Comparison of ENCODE assay signal across 27 cellular contexts in genomic region chr16:3465301-3465700, GRCh38. TPM values are rescaled to one million over a fixed set of nuclear protein-coding genes. Genes with fewer than 3 reads are reported as not detected.
DNase-seq lines count a peak whose midpoint lies in the region; ATAC-seq and TF ChIP-seq lines count a peak whose summit lies in the region.
"Had no signal": no experiment of that assay in that cellular context is flagged by ENCODE, and none has a peak within 500 bp of the region (broad histone marks: within the 10 kb centered on the region; RNA-seq: fewer than 3 reads in every experiment).

No MANE protein-coding gene starts in this region.

- no peaks in the 10 kb centered on the region for H3K27me3 Mint-ChIP-seq in activated naive CD8-positive, alpha-beta T cell
- H3K27me3 Mint-ChIP-seq in activated naive CD8-positive, alpha-beta T cell treated with anti-CD3 and anti-CD28 coated beads for 36 hours, result no peaks in the 10 kb centered on the region
- H3K27me3 Mint-ChIP-seq in WTC11 (ENCODE audit: low read depth), result no peaks in the 10 kb centered on the region
- no peaks in the 10 kb centered on the region for H3K27me3 Mint-ChIP-seq in naive thymus-derived CD8-positive, alpha-beta T cell
- H3K27me3 Mint-ChIP-seq: CD4-positive, alpha-beta memory T cell had no signal

- intact Hi-C loops in spleen (cut with DNase I; ENCODE audit: low total_unique reads), result loop anchor here (10.0 kb wide), 1 partner anchor 190 kb away; no protein-coding TSS in a partner anchor

- no peak overlapping the region for H3K4me3 ChIP-seq in spleen
- H3K4me3 ChIP-seq: BLaER1, HAP-1, MG63 had no signal

- WGBS in spleen, 5 donors, result 84 to 94% (median 87%) methylated on average over 12 of the region's 12 CpGs

- TF ChIP-seq CTCF in WTC11 (IDR thresholded peaks at IDR 0.05) (no peak), spleen (IDR thresholded peaks at IDR 0.05 in 8 of 11, conservative IDR thresholded peaks at IDR 0.05 in 3 of 11) (no peak)

- no peak for TF ChIP-seq POLR2A in spleen (IDR thresholded peaks at IDR 0.05)

- no peak overlapping the region for H3K4me3 Mint-ChIP-seq in activated naive CD8-positive, alpha-beta T cell
- H3K4me3 Mint-ChIP-seq in activated naive CD8-positive, alpha-beta T cell treated with anti-CD3 and anti-CD28 coated beads for 36 hours, result no peak overlapping the region
- H3K4me3 Mint-ChIP-seq in WTC11, result no peak overlapping the region
- peak overlapping the region in 5 of 10 donors; percentile 7 to 49 (median 20) for H3K4me3 Mint-ChIP-seq in naive thymus-derived CD8-positive, alpha-beta T cell
- H3K4me3 Mint-ChIP-seq: GM23338, HFFc6 had no signal

- peak overlapping the region; percentile 75 for H3K27ac Mint-ChIP-seq in activated naive CD8-positive, alpha-beta T cell
- no peak overlapping the region for H3K27ac Mint-ChIP-seq in activated naive CD8-positive, alpha-beta T cell treated with anti-CD3 and anti-CD28 coated beads for 36 hours
- peak overlapping the region; percentile 85 for H3K27ac Mint-ChIP-seq in WTC11
- peak overlapping the region in 6 of 10 donors; percentile 55 to 88 (median 76) for H3K27ac Mint-ChIP-seq in naive thymus-derived CD8-positive, alpha-beta T cell
- H3K27ac Mint-ChIP-seq: GM23338, HFFc6 had no signal

- no peaks in the 10 kb centered on the region for H3K27me3 ChIP-seq in spleen (replicated peaks in 1 of 7)
- H3K27me3 ChIP-seq: BLaER1, MG63 had no signal

- no peaks in the 10 kb centered on the region for H3K9me3 Mint-ChIP-seq in activated naive CD8-positive, alpha-beta T cell (ENCODE audit: low read depth)
- H3K9me3 Mint-ChIP-seq in activated naive CD8-positive, alpha-beta T cell treated with anti-CD3 and anti-CD28 coated beads for 36 hours, result no peaks in the 10 kb centered on the region
- no peaks in the 10 kb centered on the region for H3K9me3 Mint-ChIP-seq in WTC11
- H3K9me3 Mint-ChIP-seq in naive thymus-derived CD8-positive, alpha-beta T cell, result no peaks in the 10 kb centered on the region
- H3K9me3 Mint-ChIP-seq: CD4-positive, alpha-beta memory T cell; GM23338; HFFc6 had no signal

- POLR2A ChIA-PET in WTC11 (lab: Charles Lee), result no interaction called here
- POLR2A ChIA-PET in naive thymus-derived CD8-positive, alpha-beta T cell (lab: Charles Lee), result interaction anchor here (1.3 to 1.7 kb wide), 2 partner anchors 21 to 35 kb away, joined by 3 to 4 read pairs; partner anchors contain the start of genes NAA60 and ZNF597

- DNase-seq in activated naive CD8-positive, alpha-beta T cell treated with anti-CD3 and anti-CD28 coated beads for 36 hours, result no peak
- DNase-seq in WTC11 (ENCODE audit: low spot score) (no peak), spleen (peak; percentile 34), NCI-H146 (lab: John Stamatoyannopoulos, UW) (no peak), NCI-H226 (no peak)
- DNase-seq in naive thymus-derived CD8-positive, alpha-beta T cell, result peak in 1 of 10 donors; percentile 24
- DNase-seq: Caco-2; CD4-positive, alpha-beta memory T cell; HFFc6; KG1; MG63; NCI-H1105 treated with DMSO at 0.1 percent for 48 hours; NCI-H1694; NCI-H2029 treated with DMSO at 0.1 percent for 48 hours; NCI-H2227 treated with DMSO at 0.1 percent for 48 hours; NCI-H510A; NCI-H69; SHP77 treated with DMSO at 0.1 percent for 48 hours had no signal

- no peaks in the 10 kb centered on the region for H3K9me3 ChIP-seq in spleen
- H3K9me3 ChIP-seq: Caco-2, HAP-1, MG63 had no signal

- H3K36me3 ChIP-seq in spleen, result peaks cover 0 to 67% (median 12%) of the 10 kb centered on the region in 6 donors

- H3K4me1 Mint-ChIP-seq in activated naive CD8-positive, alpha-beta T cell (ENCODE audit: low read depth), result peaks cover 71% of the 10 kb centered on the region
- peaks cover 57% of the 10 kb centered on the region for H3K4me1 Mint-ChIP-seq in activated naive CD8-positive, alpha-beta T cell treated with anti-CD3 and anti-CD28 coated beads for 36 hours
- H3K4me1 Mint-ChIP-seq in WTC11, result peaks cover 68% of the 10 kb centered on the region
- H3K4me1 Mint-ChIP-seq in naive thymus-derived CD8-positive, alpha-beta T cell, result peaks cover 42 to 86% (median 74%) of the 10 kb centered on the region in 4 donors

- no peaks in the 10 kb centered on the region for H3K36me3 Mint-ChIP-seq in activated naive CD8-positive, alpha-beta T cell
- H3K36me3 Mint-ChIP-seq in activated naive CD8-positive, alpha-beta T cell treated with anti-CD3 and anti-CD28 coated beads for 36 hours, result peaks cover 25% of the 10 kb centered on the region
- H3K36me3 Mint-ChIP-seq in WTC11, result peaks cover 13% of the 10 kb centered on the region; the same call in 1 of the 2 replicates
- peaks cover 0 to 23% (median 0%) of the 10 kb centered on the region in 3 donors for H3K36me3 Mint-ChIP-seq in naive thymus-derived CD8-positive, alpha-beta T cell

- ATAC-seq in WTC11, result no peak
- no peak for ATAC-seq in naive thymus-derived CD8-positive, alpha-beta T cell
- no peak for ATAC-seq in GM19397 (IDR thresholded peaks at IDR 0.05; ENCODE audit: unreplicated experiment)
- ATAC-seq: GM23338, Panc1 had no signal

- H3K27ac ChIP-seq in spleen, result no peak overlapping the region
- H3K27ac ChIP-seq: BLaER1, RWPE1 had no signal

- peaks cover 21 to 100% (median 70%) of the 10 kb centered on the region in 6 donors for H3K4me1 ChIP-seq in spleen
- H3K4me1 ChIP-seq: HAP-1 had no signal

- CTCF ChIA-PET in WTC11 (lab: Charles Lee), result interaction anchor here (1.0 kb wide), 1 partner anchor 26 kb away, joined by 3 read pairs; no protein-coding TSS in a partner anchor

TF ChIP-seq in WTC11, 78 proteins besides CTCF, POLR2A, EP300 and RAD21 (continues in another document):
- TF ChIP-seq TP53 (CRISPR knock-in tag; IDR thresholded peaks at IDR 0.05) (no peak), SOX15 (CRISPR knock-in tag; IDR thresholded peaks at IDR 0.05) (no peak), ZNF219 (CRISPR knock-in tag; IDR thresholded peaks at IDR 0.05; ENCODE audit: borderline replicate concordance) (no peak), NFYB (CRISPR knock-in tag; conservative IDR thresholded peaks at IDR 0.05; ENCODE audit: low read depth) (no peak), ZNF317 (CRISPR knock-in tag; IDR thresholded peaks at IDR 0.05; ENCODE audit: borderline replicate concordance, low read depth) (no peak), ATF2 (CRISPR knock-in tag; IDR thresholded peaks at IDR 0.05; ENCODE audit: borderline replicate concordance, low read depth) (no peak), ATF1 (CRISPR knock-in tag; IDR thresholded peaks at IDR 0.05) (no peak), NR3C1 (CRISPR knock-in tag; conservative IDR thresholded peaks at IDR 0.05; ENCODE audit: low read depth) (no peak), ATF3 (CRISPR knock-in tag; conservative IDR thresholded peaks at IDR 0.05) (no peak), ZSCAN18 (CRISPR knock-in tag; IDR thresholded peaks at IDR 0.05) (no peak)

RNA-seq across cellular contexts. Expression of gene NAA60, which starts 21.8 kb away (rescaled TPM):
- 10 to 100 TPM; 37.5 to 38.2 TPM for total RNA-seq in activated naive CD8-positive, alpha-beta T cell treated with anti-CD3 and anti-CD28 coated beads for 36 hours
- total RNA-seq in WTC11 (2021), result 44.8 to 50.3 TPM (median 46.4 TPM) in 3 replicates
- 10 to 100 TPM; 68.5 to 74.4 TPM for total RNA-seq in naive thymus-derived CD8-positive, alpha-beta T cell
- 10 to 100 TPM; 36.9 to 56.1 (median 44.4) TPM for polyA plus RNA-seq in naive thymus-derived CD8-positive, alpha-beta T cell
- 10 to 100 TPM; 35.0 to 85.9 (median 51.2) TPM for total RNA-seq in spleen
- 10 to 100 TPM; 27.2 to 40.3 (median 33.8) TPM for polyA plus RNA-seq in spleen

RNA-seq across cellular contexts. Expression of gene ZNF597, which starts 22.0 kb away (rescaled TPM):
- total RNA-seq in activated naive CD8-positive, alpha-beta T cell treated with anti-CD3 and anti-CD28 coated beads for 36 hours, result 1 to 10 TPM; 2.7 TPM
- 1.3 to 2.2 TPM (median 1.4 TPM) in 3 replicates for total RNA-seq in WTC11 (2021)
- 1 to 10 TPM; 5.7 to 5.8 TPM for total RNA-seq in naive thymus-derived CD8-positive, alpha-beta T cell
- 1 to 10 TPM; 1.1 to 2.3 (median 1.9) TPM for polyA plus RNA-seq in naive thymus-derived CD8-positive, alpha-beta T cell
- total RNA-seq in spleen, result 1 to 10 TPM; 2.4 to 4.6 (median 3.7) TPM
- polyA plus RNA-seq in spleen, result 1 to 10 TPM in 2 of 3 donors, under 1 TPM in 1; 0.78 to 1.3 (median 1.2) TPM

RNA-seq across cellular contexts. Expression of gene C16orf90, which starts 30.0 kb away (rescaled TPM):
- not detected for total RNA-seq in activated naive CD8-positive, alpha-beta T cell treated with anti-CD3 and anti-CD28 coated beads for 36 hours
- not detected in 3 replicates for total RNA-seq in WTC11 (2021)
- not detected for total RNA-seq in naive thymus-derived CD8-positive, alpha-beta T cell
- under 1 TPM in 1 of 3 donors, not detected in 2; 0.26 TPM for polyA plus RNA-seq in naive thymus-derived CD8-positive, alpha-beta T cell
- total RNA-seq in spleen, result not detected
- not detected for polyA plus RNA-seq in spleen
- total RNA-seq: Caco-2; CD4-positive, alpha-beta memory T cell; GM23338; HFFc6; OCI-LY7 had no signal
- polyA plus RNA-seq: AG04450; CD4-positive, alpha-beta memory T cell; GM23338 had no signal

RNA-seq across cellular contexts. Expression of gene CLUAP1, which starts 35.5 kb away (rescaled TPM):
- 10 to 100 TPM in 1 of 2 experiments, 1 to 10 TPM in 1; 8.8 to 10.1 TPM for total RNA-seq in activated naive CD8-positive, alpha-beta T cell treated with anti-CD3 and anti-CD28 coated beads for 36 hours
- 11.1 to 13.7 TPM (median 12.6 TPM) in 3 replicates for total RNA-seq in WTC11 (2021)
- total RNA-seq in naive thymus-derived CD8-positive, alpha-beta T cell, result 10 to 100 TPM; 26.4 to 28.3 TPM
- polyA plus RNA-seq in naive thymus-derived CD8-positive, alpha-beta T cell, result 10 to 100 TPM; 37.6 to 43.1 (median 38.1) TPM
- total RNA-seq in spleen, result 10 to 100 TPM in 6 of 7 donors, 1 to 10 TPM in 1; 9.8 to 19.7 (median 14.9) TPM
- polyA plus RNA-seq in spleen, result 1 to 10 TPM; 4.0 to 9.2 (median 9.0) TPM
